Comparison of ENCODE assay signal across 5 cellular contexts in genomic region chr6:35438378-35438777, GRCh38.
A peak's percentile ranks its signal among the peaks of the same experiment; 100 is the strongest.
TF ChIP-seq lines count a peak whose summit lies in the region.

No MANE protein-coding gene starts in this region.

TF ChIP-seq in HEK293, 187 proteins besides CTCF, POLR2A, EP300 and RAD21:
- TF ChIP-seq, protein P1, sequence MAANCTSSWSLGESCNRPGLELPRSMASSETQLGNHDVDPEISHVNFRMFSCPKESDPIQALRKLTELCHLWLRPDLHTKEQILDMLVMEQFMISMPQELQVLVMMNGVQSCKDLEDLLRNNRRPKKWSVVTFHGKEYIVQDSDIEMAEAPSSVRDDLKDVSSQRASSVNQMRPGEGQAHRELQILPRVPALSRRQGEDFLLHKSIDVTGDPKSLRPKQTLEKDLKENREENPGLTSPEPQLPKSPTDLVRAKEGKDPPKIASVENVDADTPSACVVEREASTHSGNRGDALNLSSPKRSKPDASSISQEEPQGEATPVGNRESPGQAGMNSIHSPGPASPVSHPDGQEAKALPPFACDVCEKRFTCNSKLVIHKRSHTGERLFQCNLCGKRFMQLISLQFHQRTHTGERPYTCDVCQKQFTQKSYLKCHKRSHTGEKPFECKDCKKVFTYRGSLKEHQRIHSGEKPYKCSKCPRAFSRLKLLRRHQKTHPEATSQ (tag by site-specific recombination; IDR thresholded peaks at IDR 0.05) = no peak
- TF ChIP-seq ZNF211 (tag by site-specific recombination; IDR thresholded peaks at IDR 0.05; ENCODE audit: low read depth) (no peak), ZNF404 (tag by site-specific recombination; IDR thresholded peaks at IDR 0.05) (no peak), MYNN (tag by site-specific recombination; IDR thresholded peaks at IDR 0.05; ENCODE audit: borderline replicate concordance) (no peak), ZNF221 (tag by site-specific recombination; IDR thresholded peaks at IDR 0.05; ENCODE audit: borderline replicate concordance) (no peak), ZNF121 (tag by site-specific recombination; IDR thresholded peaks at IDR 0.05) (peak; percentile 95), ZNF239 (tag by site-specific recombination; IDR thresholded peaks at IDR 0.05) (peak; percentile 94)
TF ChIP-seq in HEK293: peak in this region for 2.

TF ChIP-seq in IMR-90, 13 proteins besides CTCF, POLR2A, EP300 and RAD21:
- no peak for TF ChIP-seq RCOR1 (IDR thresholded peaks at IDR 0.05; ENCODE audit: insufficient replicate concordance, low read length)
- no peak for TF ChIP-seq CHD1 (IDR thresholded peaks at IDR 0.05; ENCODE audit: low read depth, low read length)
- no peak for TF ChIP-seq MAZ (IDR thresholded peaks at IDR 0.05; ENCODE audit: borderline replicate concordance, low read depth, low read length)
- no peak for TF ChIP-seq ELK1 (IDR thresholded peaks at IDR 0.05; ENCODE audit: borderline replicate concordance, low read depth, low read length)
- TF ChIP-seq MAFK (IDR thresholded peaks at IDR 0.05; ENCODE audit: low read depth, low read length) = no peak
- no peak for TF ChIP-seq FOS (IDR thresholded peaks at IDR 0.05; ENCODE audit: low read depth, low read length)
- no peak for TF ChIP-seq USF2 (IDR thresholded peaks at IDR 0.05; ENCODE audit: low read depth, low read length)
- TF ChIP-seq MXI1 (IDR thresholded peaks at IDR 0.05; ENCODE audit: borderline replicate concordance, low read depth, low read length) = no peak
- TF ChIP-seq CEBPB (IDR thresholded peaks at IDR 0.05; ENCODE audit: low read depth, low read length) = no peak
- no peak for TF ChIP-seq BHLHE40 (IDR thresholded peaks at IDR 0.05; ENCODE audit: low read depth, low read length)
- no peak for TF ChIP-seq SMC3 (IDR thresholded peaks at IDR 0.05; ENCODE audit: low read depth, low read length)
- no peak for TF ChIP-seq RFX5 (IDR thresholded peaks at IDR 0.05; ENCODE audit: low read depth, low read length)
- TF ChIP-seq NFE2L2 (IDR thresholded peaks at IDR 0.05; ENCODE audit: low read depth, low read length) = no peak

TF ChIP-seq in WTC11, 78 proteins besides CTCF, POLR2A, EP300 and RAD21 (continues in another document):
- no peak for TF ChIP-seq RELA (CRISPR knock-in tag; IDR thresholded peaks at IDR 0.05; ENCODE audit: borderline replicate concordance)
- no peak for TF ChIP-seq HMGXB4 (CRISPR knock-in tag; IDR thresholded peaks at IDR 0.05)
- TF ChIP-seq ERG (CRISPR knock-in tag; IDR thresholded peaks at IDR 0.05) = no peak
- no peak for TF ChIP-seq TEAD1 (CRISPR knock-in tag; IDR thresholded peaks at IDR 0.05)

TF ChIP-seq in K562, 482 proteins besides CTCF, POLR2A, EP300 and RAD21 (continues in another document):
- TF ChIP-seq RBM25 (IDR thresholded peaks at IDR 0.05; ENCODE audit: low read depth, low read length, severe bottlenecking) = peak; percentile 83
- TF ChIP-seq PHF21A (IDR thresholded peaks at IDR 0.05; ENCODE audit: borderline replicate concordance, low read depth) = no peak
- no peak for TF ChIP-seq IRF2 (CRISPR knock-in tag; IDR thresholded peaks at IDR 0.05)
- no peak for TF ChIP-seq BRCA1 (IDR thresholded peaks at IDR 0.05)
- no peak for TF ChIP-seq BRCA1 (CRISPR knock-in tag; IDR thresholded peaks at IDR 0.05)
- TF ChIP-seq FOXP1 (CRISPR knock-in tag; IDR thresholded peaks at IDR 0.05) = no peak
- TF ChIP-seq POLR3A (IDR thresholded peaks at IDR 0.05; ENCODE audit: borderline replicate concordance, extremely low read depth, insufficient read depth, insufficient read length) = no peak
- peak; percentile 37; the same call in 1 of the 2 replicates for TF ChIP-seq SMARCA5 (IDR thresholded peaks at IDR 0.05)
- no peak for TF ChIP-seq GATAD2A (IDR thresholded peaks at IDR 0.05)
- TF ChIP-seq ZNF239 (CRISPR knock-in tag; IDR thresholded peaks at IDR 0.05) = peak; percentile 98
- no peak for TF ChIP-seq BCLAF1 (IDR thresholded peaks at IDR 0.05; ENCODE audit: borderline replicate concordance in 1 of 2, control insufficient read depth in 1 of 2, low read depth in 2 of 2, low read length in 1 of 2)
- no peak for TF ChIP-seq ZNF217 (CRISPR knock-in tag; IDR thresholded peaks at IDR 0.05)
- TF ChIP-seq ZNF121 (CRISPR knock-in tag; conservative IDR thresholded peaks at IDR 0.05) = peak; percentile 99
- TF ChIP-seq RFX1 (IDR thresholded peaks at IDR 0.05) = no peak
- TF ChIP-seq TEAD4 (IDR thresholded peaks at IDR 0.05; ENCODE audit: low read length) = no peak
- no peak for TF ChIP-seq TEAD4 (CRISPR knock-in tag; IDR thresholded peaks at IDR 0.05; ENCODE audit: borderline replicate concordance)
- TF ChIP-seq UBTF (IDR thresholded peaks at IDR 0.05; ENCODE audit: borderline replicate concordance in 1 of 2, low read depth in 2 of 2, low read length in 2 of 2) = no peak
- TF ChIP-seq RFX7 (CRISPR knock-in tag; IDR thresholded peaks at IDR 0.05) = no peak
- no peak for TF ChIP-seq E4F1 (CRISPR knock-in tag; IDR thresholded peaks at IDR 0.05; ENCODE audit: borderline replicate concordance)

TF ChIP-seq in GM12891, 5 proteins besides CTCF, POLR2A, EP300 and RAD21:
- no peak for TF ChIP-seq SPI1 (IDR thresholded peaks at IDR 0.05; ENCODE audit: low read depth, low read length)
- no peak for TF ChIP-seq POU2F2 (IDR thresholded peaks at IDR 0.05; ENCODE audit: low read depth, low read length)
- no peak for TF ChIP-seq PAX5 (IDR thresholded peaks at IDR 0.05; ENCODE audit: insufficient read depth, low read length, severe bottlenecking)
- no peak for TF ChIP-seq TAF1 (IDR thresholded peaks at IDR 0.05; ENCODE audit: low read depth, low read length)
- no peak for TF ChIP-seq POLR2AphosphoS5 (IDR thresholded peaks at IDR 0.05; ENCODE audit: low read depth, low read length)
TF ChIP-seq in GM12891: peak in this region for 0.
